33 cellular contexts compared by ENCODE assay signal in genomic region chr2:88442061-88442460, GRCh38. TPM values are rescaled to one million over a fixed set of nuclear protein-coding genes. Genes with fewer than 3 reads are reported as not detected.
"Had no signal": no experiment of that assay in that cellular context is flagged by ENCODE, and none has a peak within 500 bp of the region (broad histone marks: within the 10 kb centered on the region; RNA-seq: fewer than 3 reads in every experiment).

No MANE protein-coding gene starts in this region.

- H3K36me3 Mint-ChIP-seq: activated CD4-positive, alpha-beta memory T cell treated with anti-CD3 and anti-CD28 coated beads for 36 hours; activated naive CD4-positive, alpha-beta T cell treated with anti-CD3 and anti-CD28 coated beads, Interleukin-2, amount 10 ng/mL, durations not matched to agents 7 days and 5 days; activated naive CD8-positive, alpha-beta T cell; brain had no signal

- H3K4me1 Mint-ChIP-seq: activated naive CD4-positive, alpha-beta T cell treated with anti-CD3 and anti-CD28 coated beads, Interleukin-2, amount 10 ng/mL, durations not matched to agents 7 days and 5 days; activated naive CD8-positive, alpha-beta T cell treated with anti-CD3 and anti-CD28 coated beads, Interleukin-2, amount 50 U/mL, for 24 hours; brain had no signal

- ATAC-seq: activated CD4-positive, CD25-positive, alpha-beta regulatory T cell treated with anti-CD3 and anti-CD28 coated beads, Interleukin-2, amount 50 U/mL, for 24 hours; activated naive CD8-positive, alpha-beta T cell treated with anti-CD3 and anti-CD28 coated beads, Interleukin-2, amount 50 U/mL, for 24 hours; activated T-cell treated with anti-CD3 and anti-CD28 coated beads, Interleukin-2, amount 50 U/mL, for 4 hours had no signal

- H3K9ac ChIP-seq: KMS-11 had no signal

- H3K4me2 ChIP-seq: KMS-11 had no signal

- H3K27ac Mint-ChIP-seq: activated CD4-positive, alpha-beta memory T cell treated with anti-CD3 and anti-CD28 coated beads for 36 hours; activated naive CD4-positive, alpha-beta T cell treated with anti-CD3 and anti-CD28 coated beads, Interleukin-2, amount 10 ng/mL, durations not matched to agents 7 days and 5 days; activated naive CD8-positive, alpha-beta T cell; activated naive CD8-positive, alpha-beta T cell treated with anti-CD3 and anti-CD28 coated beads, Interleukin-2, amount 50 U/mL, for 24 hours; brain; T-helper 1 cell treated with Interleukin-12 subunit alpha and Interleukin-12 subunit beta and Interleukin-4 antibody, amounts not matched to agents 30 μg/mL and 1 μg/mL, for 36 hours; T-helper 2 cell treated with Interferon-gamma antibody and Interleukin-4, amounts not matched to agents 5 μg/mL and 100 μg/mL, for 36 hours had no signal

- H3K9me3 Mint-ChIP-seq: activated CD4-positive, alpha-beta memory T cell treated with anti-CD3 and anti-CD28 coated beads for 36 hours; activated naive CD4-positive, alpha-beta T cell treated with anti-CD3 and anti-CD28 coated beads, Interleukin-2, amount 10 ng/mL, durations not matched to agents 7 days and 5 days; activated naive CD8-positive, alpha-beta T cell treated with anti-CD3 and anti-CD28 coated beads, Interleukin-2, amount 50 U/mL, for 24 hours; activated T-cell treated with anti-CD3 and anti-CD28 coated beads, Interleukin-2, amount 50 U/mL, for 4 hours; T-helper 1 cell treated with Interleukin-12 subunit alpha and Interleukin-12 subunit beta and Interleukin-4 antibody, amounts not matched to agents 30 μg/mL and 1 μg/mL, for 36 hours; T-helper 2 cell treated with Interferon-gamma antibody and Interleukin-4, amounts not matched to agents 5 μg/mL and 100 μg/mL, for 36 hours had no signal

- H3K27ac ChIP-seq: KMS-11 had no signal

- H3K4me3 Mint-ChIP-seq: activated CD4-positive, alpha-beta memory T cell treated with anti-CD3 and anti-CD28 coated beads for 36 hours; activated naive CD4-positive, alpha-beta T cell treated with anti-CD3 and anti-CD28 coated beads, Interleukin-2, amount 10 ng/mL, durations not matched to agents 7 days and 5 days; activated naive CD8-positive, alpha-beta T cell; activated naive CD8-positive, alpha-beta T cell treated with anti-CD3 and anti-CD28 coated beads, Interleukin-2, amount 50 U/mL, for 24 hours; activated T-cell treated with anti-CD3 and anti-CD28 coated beads, Interleukin-2, amount 50 U/mL, for 4 hours; brain; T-helper 1 cell treated with Interleukin-12 subunit alpha and Interleukin-12 subunit beta and Interleukin-4 antibody, amounts not matched to agents 30 μg/mL and 1 μg/mL, for 36 hours; T-helper 2 cell treated with Interferon-gamma antibody and Interleukin-4, amounts not matched to agents 5 μg/mL and 100 μg/mL, for 36 hours had no signal

- DNase-seq: activated CD4-positive, alpha-beta memory T cell treated with anti-CD3 and anti-CD28 coated beads for 36 hours; activated CD4-positive, alpha-beta T cell treated with anti-CD3 and anti-CD28 coated beads for 4 hours; activated CD4-positive, alpha-beta T cell treated with anti-CD3 and anti-CD28 coated beads, Interleukin-2, amount 50 U/mL, for 1 hour; activated CD8-positive, alpha-beta memory T cell treated with anti-CD3 and anti-CD28 coated beads, Interleukin-2, amount 50 U/mL, for 4 hours; activated effector memory CD4-positive, alpha-beta T cell treated with Interleukin-2 at 50 U/mL for 16 hours; activated naive CD4-positive, alpha-beta T cell treated with anti-CD3 and anti-CD28 coated beads, Interleukin-2, amount 10 ng/mL, durations not matched to agents 7 days and 5 days; activated naive CD8-positive, alpha-beta T cell treated with anti-CD3 and anti-CD28 coated beads, Interleukin-2, amount 50 U/mL, for 24 hours; activated T-cell treated with anti-CD3 and anti-CD28 coated beads for 4 hours; activated T-cell treated with anti-CD3 and anti-CD28 coated beads, Interleukin-2, amount 50 U/mL, for 4 hours; anterior cingulate cortex; caudate nucleus; MM.1S; MV-4-11; NCI-H1092; NCI-H1436 treated with DMSO at 0.1 percent for 48 hours; NCI-H1694 treated with DMSO at 0.1 percent for 48 hours; NCI-H2029; NCI-H2107; NCI-H2171; NCI-H510A; NCI-H526; NCI-H748 treated with DMSO at 0.1 percent for 48 hours; NK-92 treated with Interleukin-12 subunit alpha and Interleukin-12 subunit beta, amount 100 ng/mL, for 24 hours; OCI-M1; Right ventricle myocardium superior had no signal

RNA-seq across cellular contexts. Expression of gene FOXI3, which starts 10.4 kb away (rescaled TPM):
- total RNA-seq: activated CD4-positive, alpha-beta memory T cell treated with anti-CD3 and anti-CD28 coated beads for 36 hours; activated T-cell treated with anti-CD3 and anti-CD28 coated beads, Interleukin-2, amount 50 U/mL, for 4 hours; bronchial epithelial cell; LHCN-M2; Right ventricle myocardium superior had no signal
